ENCODE assay signal across 13 cellular contexts in the genomic region with DNA sequence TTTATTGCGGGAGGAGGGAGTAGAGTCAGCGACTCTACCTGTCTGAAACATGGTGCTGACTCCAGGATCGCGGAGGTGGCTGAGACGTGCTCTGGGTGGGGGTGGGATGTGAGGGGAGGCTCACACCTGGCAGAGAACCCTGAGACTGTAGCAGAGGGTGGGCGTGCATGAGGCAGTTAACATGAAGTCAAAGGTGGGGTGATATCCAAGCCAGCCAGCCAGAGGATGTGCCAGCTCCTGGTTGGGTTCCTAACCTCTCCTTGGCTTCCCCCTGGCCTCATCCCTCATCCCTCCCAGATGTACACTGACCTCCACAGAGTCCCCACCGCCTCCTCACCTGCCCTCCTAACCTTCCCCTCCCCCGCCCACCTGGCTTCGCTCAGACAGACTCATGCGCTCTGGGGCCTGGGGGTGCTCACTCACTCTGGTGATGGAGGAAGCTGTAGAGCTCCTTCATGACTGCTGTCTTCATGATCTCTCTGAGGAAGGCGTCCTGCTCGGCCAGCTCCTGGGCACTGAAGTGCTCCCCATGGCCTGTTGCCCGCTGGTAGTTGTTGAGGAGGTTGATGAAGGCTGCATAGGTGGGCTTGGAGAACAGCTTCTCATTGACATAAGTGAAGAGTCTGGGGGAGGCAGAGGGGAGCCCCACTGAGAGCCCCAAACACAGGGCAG. TPM values are rescaled to one million over a fixed set of nuclear protein-coding genes. Genes with fewer than 3 reads are reported as not detected.
DNase-seq lines count a peak whose midpoint lies in the region; ATAC-seq and TF ChIP-seq lines count a peak whose summit lies in the region.
"Had no signal": no experiment of that assay in that cellular context is flagged by ENCODE, and none has a peak within 500 bp of the region (broad histone marks: within the 10 kb centered on the region; RNA-seq: fewer than 3 reads in every experiment).

No MANE protein-coding gene starts in this region.

- no peak overlapping the region for H3K4me3 ChIP-seq in HEK293 (ENCODE audit: low read depth, low read length)
- no peak overlapping the region for H3K4me3 ChIP-seq in colonic mucosa
- no peak overlapping the region for H3K4me3 ChIP-seq in right lobe of liver
- peak overlapping the region; percentile 42 to 59 for H3K4me3 ChIP-seq in stomach smooth muscle (ENCODE audit: low read length in 2 of 2)
- H3K4me3 ChIP-seq in MG63: no peak overlapping the region

- H3K4me1 ChIP-seq in HEK293 (ENCODE audit: control insufficient read depth, insufficient read depth, low read length) (peaks cover 5% of the 10 kb centered on the region), colonic mucosa (peaks cover 7% of the 10 kb centered on the region), right lobe of liver (peaks cover 0 to 23% (median 0%) of the 10 kb centered on the region in 4 donors), stomach smooth muscle (ENCODE audit: control insufficient read depth, insufficient read depth, low read length) (peaks cover 42% of the 10 kb centered on the region)

- H3K27me3 ChIP-seq in colonic mucosa (no peaks in the 10 kb centered on the region), right lobe of liver (no peaks in the 10 kb centered on the region), stomach smooth muscle (ENCODE audit: control insufficient read depth in 1 of 2, insufficient read depth in 2 of 2, low read length in 2 of 2) (no peaks in the 10 kb centered on the region), MG63 (no peaks in the 10 kb centered on the region)
- H3K27me3 ChIP-seq: BE2C had no signal

- intact Hi-C loops in colonic mucosa (cut with DNase I): loop anchor here (2.0 to 5.0 kb wide), 2 partner anchors 61 to 123 kb away; no protein-coding TSS in a partner anchor
- intact Hi-C loops in right lobe of liver (cut with DNase I): loop anchor here in 1 of 2 donors (10.0 kb wide), 1 partner anchor 49 kb away; no protein-coding TSS in a partner anchor

- ATAC-seq in right lobe of liver (no peak), HG02623 (IDR thresholded peaks at IDR 0.05; ENCODE audit: unreplicated experiment) (no peak)

- CTCF ChIA-PET in HEK293 (lab: Yijun Ruan, JAX): interaction anchor here (0.6 to 22.5 kb wide), 38 partner anchors 9 to 484 kb away, joined by 3 to 353 read pairs (median 5); a partner anchor contains a TSS
- CTCF ChIA-PET in HEK293T (lab: Yijun Ruan, JAX): interaction anchor here (1.0 to 4.4 kb wide), 9 partner anchors 9 to 122 kb away, joined by 3 to 30 read pairs (median 6); a partner anchor contains a TSS

- H3K9ac ChIP-seq in colonic mucosa (ENCODE audit: low read depth in 2 of 2, low read length in 2 of 2): no peak overlapping the region
- H3K9ac ChIP-seq in stomach smooth muscle (ENCODE audit: low read length in 2 of 2): no peak overlapping the region

- POLR2A ChIA-PET in HEK293 (lab: Yijun Ruan, JAX): interaction anchor here (1.0 to 1.6 kb wide), 3 partner anchors 25 to 65 kb away, joined by 3 to 6 read pairs (median 4); no protein-coding TSS in a partner anchor
- POLR2A ChIA-PET in HEK293T (lab: Yijun Ruan, JAX): interaction anchor here (1.7 to 1.9 kb wide), 2 partner anchors 10 to 53 kb away, joined by 4 to 8 read pairs; a partner anchor contains a TSS

- TF ChIP-seq POLR2A in right lobe of liver (IDR thresholded peaks at IDR 0.05): no peak

- H3K36me3 ChIP-seq in HEK293 (ENCODE audit: control insufficient read depth in 2 of 2, insufficient read depth in 1 of 2, low read length in 2 of 2) (no peaks in the 10 kb centered on the region), colonic mucosa (no peaks in the 10 kb centered on the region), right lobe of liver (peaks cover 0 to 9% (median 0%) of the 10 kb centered on the region in 4 donors), stomach smooth muscle (ENCODE audit: control insufficient read depth in 2 of 2, insufficient read depth in 2 of 2, low read length in 2 of 2) (peaks cover 4 to 11% of the 10 kb centered on the region in 2 donors), MG63 (no peaks in the 10 kb centered on the region)
- H3K36me3 ChIP-seq: BE2C had no signal

- 26% methylated on average over 5 of the region's 13 CpGs for WGBS in right lobe of liver (ENCODE audit: insufficient coverage, low coverage, low lambda C conversion rate, missing lambda C conversion rate)

- DNase-seq in colonic mucosa (peak; percentile 21), right lobe of liver (no peak), HEK293T (ENCODE audit: extremely low spot score) (no peak), SIG-M5 treated with dmso at 0.1 percent for 504 hours (lab: John Stamatoyannopoulos, UW; ENCODE audit: unreplicated experiment) (no peak), MG63 (no peak)
- DNase-seq: cortex of kidney had no signal

- H3K27ac ChIP-seq in HEK293 (ENCODE audit: extremely low read depth, low read depth, low read length) (no peak overlapping the region), colonic mucosa (no peak overlapping the region), right lobe of liver (peak overlapping the region in 2 of 3 donors; percentile 45 to 50), stomach smooth muscle (ENCODE audit: low read length) (peak overlapping the region; percentile 92)

- TF ChIP-seq CTCF in HEK293 (tag by site-specific recombination; IDR thresholded peaks at IDR 0.05) (no peak), colonic mucosa (IDR thresholded peaks at IDR 0.05) (no peak), right lobe of liver (IDR thresholded peaks at IDR 0.05) (no peak)

- H3K9me3 ChIP-seq in HEK293 (ENCODE audit: control insufficient read depth, insufficient read depth, low read depth, low read length) (no peaks in the 10 kb centered on the region), colonic mucosa (no peaks in the 10 kb centered on the region), right lobe of liver (no peaks in the 10 kb centered on the region), stomach smooth muscle (ENCODE audit: control insufficient read depth in 2 of 2, low read length in 2 of 2) (no peaks in the 10 kb centered on the region), MG63 (no peaks in the 10 kb centered on the region)
- H3K9me3 ChIP-seq: BE2C had no signal

TF ChIP-seq in HEK293, 187 proteins besides CTCF, POLR2A, EP300 and RAD21 (continues in another document):
- peak; percentile 77; the same call in 1 of the 2 replicates for TF ChIP-seq ZNF214 (tag by site-specific recombination; IDR thresholded peaks at IDR 0.05; ENCODE audit: borderline replicate concordance)
- no peak for TF ChIP-seq ZNF132 (tag by site-specific recombination; IDR thresholded peaks at IDR 0.05; ENCODE audit: borderline replicate concordance)
- no peak for TF ChIP-seq ZNF600 (tag by site-specific recombination; IDR thresholded peaks at IDR 0.05)
- TF ChIP-seq EGR2 (tag by site-specific recombination; IDR thresholded peaks at IDR 0.05; ENCODE audit: low read depth): peak; percentile 47
- no peak for TF ChIP-seq TCF7L2 (IDR thresholded peaks at IDR 0.05; ENCODE audit: borderline replicate concordance, low read depth, low read length)
- TF ChIP-seq HOXA7 (CRISPR knock-in tag; IDR thresholded peaks at IDR 0.05; ENCODE audit: borderline replicate concordance): no peak
- TF ChIP-seq ZNF416 (tag by site-specific recombination; IDR thresholded peaks at IDR 0.05): no peak
- TF ChIP-seq, protein P1, sequence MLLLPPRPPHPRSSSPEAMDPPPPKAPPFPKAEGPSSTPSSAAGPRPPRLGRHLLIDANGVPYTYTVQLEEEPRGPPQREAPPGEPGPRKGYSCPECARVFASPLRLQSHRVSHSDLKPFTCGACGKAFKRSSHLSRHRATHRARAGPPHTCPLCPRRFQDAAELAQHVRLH (tag by site-specific recombination; IDR thresholded peaks at IDR 0.05): no peak
- TF ChIP-seq ZNF311 (tag by site-specific recombination; IDR thresholded peaks at IDR 0.05; ENCODE audit: borderline replicate concordance): no peak
- TF ChIP-seq ZNF239 (tag by site-specific recombination; IDR thresholded peaks at IDR 0.05): no peak
- no peak for TF ChIP-seq ZNF560 (tag by site-specific recombination; IDR thresholded peaks at IDR 0.05; ENCODE audit: borderline replicate concordance)
- TF ChIP-seq ZNF341 (tag by site-specific recombination; IDR thresholded peaks at IDR 0.05; ENCODE audit: low read depth): no peak

TF ChIP-seq in HEK293T, 16 proteins besides CTCF, POLR2A, EP300 and RAD21 (continues in another document):
- no peak for TF ChIP-seq ZNF384 (IDR thresholded peaks at IDR 0.05)
- TF ChIP-seq FOXA1 (IDR thresholded peaks at IDR 0.05): no peak
- no peak for TF ChIP-seq HDGF (IDR thresholded peaks at IDR 0.05; ENCODE audit: borderline replicate concordance)
- TF ChIP-seq CTBP1 (IDR thresholded peaks at IDR 0.05; ENCODE audit: borderline replicate concordance): no peak
- TF ChIP-seq, protein P2, sequence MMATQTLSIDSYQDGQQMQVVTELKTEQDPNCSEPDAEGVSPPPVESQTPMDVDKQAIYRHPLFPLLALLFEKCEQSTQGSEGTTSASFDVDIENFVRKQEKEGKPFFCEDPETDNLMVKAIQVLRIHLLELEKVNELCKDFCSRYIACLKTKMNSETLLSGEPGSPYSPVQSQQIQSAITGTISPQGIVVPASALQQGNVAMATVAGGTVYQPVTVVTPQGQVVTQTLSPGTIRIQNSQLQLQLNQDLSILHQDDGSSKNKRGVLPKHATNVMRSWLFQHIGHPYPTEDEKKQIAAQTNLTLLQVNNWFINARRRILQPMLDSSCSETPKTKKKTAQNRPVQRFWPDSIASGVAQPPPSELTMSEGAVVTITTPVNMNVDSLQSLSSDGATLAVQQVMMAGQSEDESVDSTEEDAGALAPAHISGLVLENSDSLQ (IDR thresholded peaks at IDR 0.05): no peak
- no peak for TF ChIP-seq BHLHE40 (IDR thresholded peaks at IDR 0.05; ENCODE audit: borderline replicate concordance)
- no peak for TF ChIP-seq L3MBTL2 (conservative IDR thresholded peaks at IDR 0.05)
- TF ChIP-seq TARDBP (IDR thresholded peaks at IDR 0.05): no peak
- no peak for TF ChIP-seq SP1 (IDR thresholded peaks at IDR 0.05)
- TF ChIP-seq SUZ12 (IDR thresholded peaks at IDR 0.05): no peak
- no peak for TF ChIP-seq NFRKB (IDR thresholded peaks at IDR 0.05)
- no peak for TF ChIP-seq FOXK2 (IDR thresholded peaks at IDR 0.05)
- no peak for TF ChIP-seq FOXM1 (IDR thresholded peaks at IDR 0.05; ENCODE audit: borderline replicate concordance)
- TF ChIP-seq LEF1 (IDR thresholded peaks at IDR 0.05; ENCODE audit: borderline replicate concordance): no peak

RNA-seq across cellular contexts. Expression of a gene that starts 9.3 kb away (rescaled TPM):
- total RNA-seq in colonic mucosa (not detected), right lobe of liver (not detected)
- total RNA-seq in MG63 (2014; rRNA removed; shearing (Covaris generic); ENCODE audit: low replicate concordance): not detected in 2 replicates
- total RNA-seq: HT1080; naive thymus-derived CD8-positive, alpha-beta T cell; T-helper 2 cell treated with Interferon-gamma antibody and Interleukin-4, amounts not matched to agents 100 ng/mL and 5 ng/mL, for 36 hours had no signal

RNA-seq across cellular contexts. Expression of a gene that starts 10.2 kb away (rescaled TPM):
- 10 to 100 TPM; 16.7 to 17.0 TPM for total RNA-seq in colonic mucosa
- total RNA-seq in right lobe of liver: 10 to 100 TPM in 3 of 6 experiments, 1 to 10 TPM in 3; 6.9 to 13.2 (median 10.4) TPM
- total RNA-seq in MG63 (2014; rRNA removed; shearing (Covaris generic); ENCODE audit: low replicate concordance): 18.1 and 56.5 TPM in 2 replicates

RNA-seq across cellular contexts. Expression of a gene that starts 42.7 kb away (rescaled TPM):
- total RNA-seq in colonic mucosa (10 to 100 TPM; 10.1 TPM), right lobe of liver (1 to 10 TPM in 5 of 6 experiments, under 1 TPM in 1; 0.81 to 4.6 (median 2.6) TPM)
- 2.9 and 6.1 TPM in 2 replicates for total RNA-seq in MG63 (2014; rRNA removed; shearing (Covaris generic); ENCODE audit: low replicate concordance)

RNA-seq across cellular contexts. Expression of a gene that starts 57.0 kb away (rescaled TPM):
- total RNA-seq in colonic mucosa (10 to 100 TPM; 12.2 to 17.9 TPM), right lobe of liver (10 to 100 TPM; 12.4 to 20.4 (median 18.0) TPM)
- 14.2 and 17.6 TPM in 2 replicates for total RNA-seq in MG63 (2014; rRNA removed; shearing (Covaris generic); ENCODE audit: low replicate concordance)

Comparison
In these comparisons a context has a peak if more than half of its experiments do, and no peak if none do; other contexts are left out.
1. H3K27ac ChIP-seq: peak in right lobe of liver (2 of 3) and stomach smooth muscle (single experiment); none in HEK293 (single experiment) and colonic mucosa (single experiment).
2. H3K4me3 ChIP-seq: peak in stomach smooth muscle (2 of 2); none in HEK293 (single experiment), colonic mucosa (single experiment), right lobe of liver (0 of 3) and MG63 (single experiment).